ENCODE assay signal across 10 cellular contexts in genomic region chr6:166308769-166309589, GRCh38. TPM values are rescaled to one million over a fixed set of nuclear protein-coding genes. Genes with fewer than 3 reads are reported as not detected.
DNase-seq lines count a peak whose midpoint lies in the region; ATAC-seq and TF ChIP-seq lines count a peak whose summit lies in the region.
"Had no signal": no experiment of that assay in that cellular context is flagged by ENCODE, and none has a peak within 500 bp of the region (broad histone marks: within the 10 kb centered on the region; RNA-seq: fewer than 3 reads in every experiment).

No MANE protein-coding gene starts in this region.

- in situ Hi-C loops in G401 (cut with HindIII; ENCODE audit: low sequenced_read_pairs) = no loop called here

- no peak for TF ChIP-seq POLR2A in heart left ventricle (IDR thresholded peaks at IDR 0.05)
- peak in 1 of 4 donors; percentile 17 for TF ChIP-seq POLR2A in upper lobe of left lung (IDR thresholded peaks at IDR 0.05)

- no peak for DNase-seq in heart left ventricle
- DNase-seq in heart right ventricle = no peak
- no peak for DNase-seq in SJCRH30
- DNase-seq in left kidney (ENCODE audit: low read depth, low spot score) = peak; percentile 36
- no peak for DNase-seq in upper lobe of left lung
- no peak for DNase-seq in NCI-H82 (lab: John Stamatoyannopoulos, UW)
- DNase-seq in G401 (ENCODE audit: low spot score) = no peak
- DNase-seq: cerebellar nuclear complex had no signal

- peaks cover 0 to 22% (median 6%) of the 10 kb centered on the region in 12 donors for H3K4me1 ChIP-seq in heart left ventricle
- peaks cover 0 to 13% (median 9%) of the 10 kb centered on the region in 9 donors for H3K4me1 ChIP-seq in heart right ventricle
- H3K4me1 ChIP-seq in SJCRH30 = peaks cover 3% of the 10 kb centered on the region; the same call in 1 of the 2 replicates
- H3K4me1 ChIP-seq in upper lobe of left lung = peaks cover 15 to 24% (median 20%) of the 10 kb centered on the region in 4 donors

- no peak overlapping the region for H3K27ac ChIP-seq in heart left ventricle
- no peak overlapping the region for H3K27ac ChIP-seq in heart right ventricle
- no peak overlapping the region for H3K27ac ChIP-seq in SJCRH30
- H3K27ac ChIP-seq in upper lobe of left lung = no peak overlapping the region
- H3K27ac ChIP-seq: SK-N-MC had no signal

- ATAC-seq in heart left ventricle = no peak
- no peak for ATAC-seq in heart right ventricle
- peak in 1 of 2 donors; percentile 49 for ATAC-seq in upper lobe of left lung (ENCODE audit: low FRiP score in 2 of 2)
- no peak for ATAC-seq in HG02981 (IDR thresholded peaks at IDR 0.05; ENCODE audit: unreplicated experiment)

- no peaks in the 10 kb centered on the region for H3K36me3 ChIP-seq in heart left ventricle
- no peaks in the 10 kb centered on the region for H3K36me3 ChIP-seq in heart right ventricle
- no peaks in the 10 kb centered on the region for H3K36me3 ChIP-seq in SJCRH30
- H3K36me3 ChIP-seq in upper lobe of left lung = no peaks in the 10 kb centered on the region

- TF ChIP-seq CTCF in heart left ventricle (IDR thresholded peaks at IDR 0.05) (no peak), heart right ventricle (IDR thresholded peaks at IDR 0.05) (no peak), upper lobe of left lung (IDR thresholded peaks at IDR 0.05) (no peak)

- H3K27me3 ChIP-seq in heart left ventricle (peaks cover 20 to 60% (median 37%) of the 10 kb centered on the region in 9 donors), heart right ventricle (peaks cover 17 to 67% (median 53%) of the 10 kb centered on the region in 7 donors), SJCRH30 (no peaks in the 10 kb centered on the region), upper lobe of left lung (peaks cover 0 to 34% (median 14%) of the 10 kb centered on the region in 4 donors)

- H3K9me3 ChIP-seq in heart left ventricle (no peaks in the 10 kb centered on the region), heart right ventricle (no peaks in the 10 kb centered on the region), SJCRH30 (replicated peaks) (no peaks in the 10 kb centered on the region), upper lobe of left lung (no peaks in the 10 kb centered on the region)

- 50 to 69% (median 59%) methylated on average over 11 of the region's 11 CpGs for whole genome bisulfite sequencing in heart left ventricle, 4 donors
- 54 to 62% methylated on average over 11 of the region's 11 CpGs for WGBS in heart right ventricle, 2 donors
- 58 to 59% methylated on average over 5 to 11 of the region's 11 CpGs for WGBS in upper lobe of left lung, 2 donors

- H3K4me3 ChIP-seq in heart left ventricle (peak overlapping the region in 9 of 12 donors; percentile 37 to 63 (median 48)), heart right ventricle (peak overlapping the region in 5 of 10 donors; percentile 44 to 62 (median 54)), SJCRH30 (peak overlapping the region; percentile 51), upper lobe of left lung (peak overlapping the region in 3 of 4 donors; percentile 40 to 53 (median 50))
- H3K4me3 ChIP-seq: SK-N-MC had no signal

- intact Hi-C loops in heart left ventricle (cut with DNase I) = no loop called here
- intact Hi-C loops in heart right ventricle (cut with DNase I) = no loop called here

- TF ChIP-seq EP300 in upper lobe of left lung (IDR thresholded peaks at IDR 0.05) = no peak

RNA-seq across cellular contexts. Expression of gene PRR18, which starts 0.8 kb away (rescaled TPM):
- total RNA-seq in heart left ventricle (under 1 TPM in 5 of 9 donors, not detected in 4; 0.07 to 0.12 (median 0.10) TPM), heart right ventricle (under 1 TPM in 4 of 10 donors, not detected in 6; 0.08 to 0.20 (median 0.15) TPM), upper lobe of left lung (1 to 10 TPM in 1 of 6 donors, under 1 TPM in 3, not detected in 2; 0.15 to 2.1 (median 0.50) TPM)
- polyA plus RNA-seq in heart left ventricle (under 1 TPM in 1 of 2 donors, not detected in 1; 0.08 TPM), heart right ventricle (under 1 TPM in 1 of 2 donors, not detected in 1; 0.03 TPM)
- 0.33 and 0.47 TPM in 2 replicates for total RNA-seq in SJCRH30 (2014; rRNA removed; shearing (Covaris generic))
- not detected in 2 replicates for total RNA-seq in G401 (2014; rRNA removed; shearing (Covaris generic))

RNA-seq across cellular contexts. Expression of gene SFT2D1, which starts 33.4 kb away (rescaled TPM):
- total RNA-seq in heart left ventricle (10 to 100 TPM; 16.8 to 30.8 (median 20.9) TPM), heart right ventricle (10 to 100 TPM; 15.6 to 28.1 (median 21.4) TPM), upper lobe of left lung (10 to 100 TPM in 5 of 6 donors, 1 to 10 TPM in 1; 8.4 to 56.5 (median 44.9) TPM)
- polyA plus RNA-seq in heart left ventricle (10 to 100 TPM; 37.1 to 41.5 TPM), heart right ventricle (10 to 100 TPM; 35.9 to 43.6 TPM)
- 70.1 and 75.8 TPM in 2 replicates for total RNA-seq in SJCRH30 (2014; rRNA removed; shearing (Covaris generic))
- total RNA-seq in G401 (2014; rRNA removed; shearing (Covaris generic)) = 28.1 and 32.6 TPM in 2 replicates
